In the genomic region with DNA sequence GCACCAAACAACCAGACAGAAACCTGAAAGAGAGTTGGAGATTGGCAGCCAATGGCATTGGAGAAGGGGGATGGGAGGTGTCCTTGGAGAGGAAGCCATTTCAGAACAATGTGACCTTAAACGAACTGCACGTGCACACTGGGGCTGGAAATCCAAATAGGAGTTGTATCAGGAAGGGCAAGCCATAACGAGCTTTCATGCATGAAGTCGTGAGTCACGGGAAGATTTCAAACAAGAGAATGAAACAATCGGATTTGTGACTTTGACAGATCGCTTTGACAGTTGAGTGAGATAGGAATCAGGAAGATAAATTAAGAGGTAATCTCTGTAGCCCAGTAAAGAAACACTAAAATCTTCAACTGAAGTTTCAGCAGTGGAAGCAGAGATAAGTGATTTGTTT, we compare ENCODE assay signal across 19 cellular contexts.
"Had no signal": no experiment of that assay in that cellular context is flagged by ENCODE, and none has a peak within 500 bp of the region (broad histone marks: within the 10 kb centered on the region; RNA-seq: fewer than 3 reads in every experiment).

No MANE protein-coding gene starts in this region.

- H3K4me3 Mint-ChIP-seq: activated CD8-positive, alpha-beta memory T cell treated with anti-CD3 and anti-CD28 coated beads, Interleukin-2, amount 10 ng/mL, durations not matched to agents 7 days and 5 days; activated naive CD4-positive, alpha-beta T cell treated with anti-CD3 and anti-CD28 coated beads, Interleukin-2, amount 10 ng/mL, durations not matched to agents 7 days and 5 days; activated T-cell treated with anti-CD3 and anti-CD28 coated beads, Interleukin-2, amount 50 U/mL, for 24 hours; dendritic cell treated with granulocyte-macrophage colony-stimulating factor and Interleukin-4, amounts not matched to agents 40 ng/mL and 50 ng/mL, for 4 days; naive B cell had no signal

- H3K4me3 ChIP-seq: ascending aorta, gastrocnemius medialis, heart left ventricle, lung, thoracic aorta had no signal

- H3K27ac Mint-ChIP-seq: activated CD8-positive, alpha-beta memory T cell treated with anti-CD3 and anti-CD28 coated beads, Interleukin-2, amount 10 ng/mL, durations not matched to agents 7 days and 5 days; activated naive CD4-positive, alpha-beta T cell treated with anti-CD3 and anti-CD28 coated beads, Interleukin-2, amount 10 ng/mL, durations not matched to agents 7 days and 5 days; activated T-cell treated with anti-CD3 and anti-CD28 coated beads, Interleukin-2, amount 50 U/mL, for 24 hours; dendritic cell treated with granulocyte-macrophage colony-stimulating factor and Interleukin-4, amounts not matched to agents 40 ng/mL and 50 ng/mL, for 4 days; naive B cell had no signal

- H3K36me3 ChIP-seq: ascending aorta, gastrocnemius medialis, heart left ventricle, neutrophil, thoracic aorta had no signal

- H3K27ac ChIP-seq: ascending aorta, gastrocnemius medialis, heart left ventricle, neutrophil, parathyroid adenoma, thoracic aorta had no signal

- H2AFZ ChIP-seq: parathyroid adenoma had no signal

- FAIRE-seq: bronchial epithelial cell had no signal

- H3K9ac ChIP-seq: parathyroid adenoma had no signal

- H3K27me3 Mint-ChIP-seq: activated CD8-positive, alpha-beta memory T cell treated with anti-CD3 and anti-CD28 coated beads, Interleukin-2, amount 10 ng/mL, durations not matched to agents 7 days and 5 days; activated naive CD4-positive, alpha-beta T cell treated with anti-CD3 and anti-CD28 coated beads, Interleukin-2, amount 10 ng/mL, durations not matched to agents 7 days and 5 days; activated T-cell treated with anti-CD3 and anti-CD28 coated beads, Interleukin-2, amount 50 U/mL, for 24 hours; dendritic cell treated with granulocyte-macrophage colony-stimulating factor and Interleukin-4, amounts not matched to agents 40 ng/mL and 50 ng/mL, for 4 days; naive B cell had no signal

- H3K27me3 ChIP-seq: ascending aorta, gastrocnemius medialis, heart left ventricle, neutrophil had no signal

- H3K4me1 ChIP-seq: ascending aorta, gastrocnemius medialis, heart left ventricle, parathyroid adenoma had no signal

- H3K9me3 ChIP-seq: ascending aorta, gastrocnemius medialis, neutrophil, thoracic aorta had no signal

- H3K36me3 Mint-ChIP-seq: activated CD8-positive, alpha-beta memory T cell treated with anti-CD3 and anti-CD28 coated beads, Interleukin-2, amount 10 ng/mL, durations not matched to agents 7 days and 5 days; activated naive CD4-positive, alpha-beta T cell treated with anti-CD3 and anti-CD28 coated beads, Interleukin-2, amount 10 ng/mL, durations not matched to agents 7 days and 5 days; naive B cell had no signal

- H3K79me2 ChIP-seq: parathyroid adenoma had no signal

- DNase-seq: activated CD4-positive, alpha-beta T cell treated with anti-CD3 and anti-CD28 coated beads for 1 hour; activated CD4-positive, alpha-beta T cell treated with anti-CD3 and anti-CD28 coated beads, Interleukin-2, amount 50 U/mL, for 48 hours; activated CD8-positive, alpha-beta memory T cell treated with anti-CD3 and anti-CD28 coated beads, Interleukin-2, amount 10 ng/mL, durations not matched to agents 7 days and 5 days; activated naive CD4-positive, alpha-beta T cell treated with anti-CD3 and anti-CD28 coated beads, Interleukin-2, amount 10 ng/mL, durations not matched to agents 7 days and 5 days; activated T-cell treated with anti-CD3 and anti-CD28 coated beads, Interleukin-2, amount 50 U/mL, for 24 hours; effector memory CD4-positive, alpha-beta T cell; gastrocnemius medialis; heart left ventricle; naive B cell; stimulated activated CD4-positive, alpha-beta T cell treated with anti-CD3 and anti-CD28 coated beads, Interleukin-12 subunit alpha, Interleukin-12 subunit beta, amount 100 ng/mL, for 4 hours; stimulated activated CD4-positive, alpha-beta T cell treated with anti-CD3 and anti-CD28 coated beads, Interleukin-2, amount 100 ng/mL, for 24 hours; T1000 had no signal

- H3K4me1 Mint-ChIP-seq: activated CD8-positive, alpha-beta memory T cell treated with anti-CD3 and anti-CD28 coated beads, Interleukin-2, amount 10 ng/mL, durations not matched to agents 7 days and 5 days; activated naive CD4-positive, alpha-beta T cell treated with anti-CD3 and anti-CD28 coated beads, Interleukin-2, amount 10 ng/mL, durations not matched to agents 7 days and 5 days; naive B cell had no signal

- ATAC-seq: activated CD8-positive, alpha-beta memory T cell treated with anti-CD3 and anti-CD28 coated beads, Interleukin-2, amount 10 ng/mL, durations not matched to agents 7 days and 5 days; gastrocnemius medialis; heart left ventricle had no signal
